Comparison of ENCODE assay signal across 19 cellular contexts in genomic region chr2:33077316-33077715, GRCh38.
DNase-seq lines count a peak whose midpoint lies in the region; ATAC-seq and TF ChIP-seq lines count a peak whose summit lies in the region.
"Had no signal": no experiment of that assay in that cellular context is flagged by ENCODE, and none has a peak within 500 bp of the region (broad histone marks: within the 10 kb centered on the region; RNA-seq: fewer than 3 reads in every experiment).

No MANE protein-coding gene starts in this region.

- in situ Hi-C loops in mammary epithelial cell (cut with MboI; ENCODE audit: low sequenced_read_pairs in 2 of 2) (no loop called here), transverse colon (cut with MboI; ENCODE audit: low pct_ligation_motif_present in 1 of 4, low pct_unique_long_range_greater_than_20kb in 1 of 4, low sequenced_read_pairs in 3 of 4) (no loop called here)

- H3K4me2 ChIP-seq in mammary epithelial cell (ENCODE audit: insufficient read depth, low read depth, low read length) (no peak overlapping the region), OCI-LY1 (ENCODE audit: low read length) (peak overlapping the region; percentile 51), smooth muscle cell (no peak overlapping the region)
- H3K4me2 ChIP-seq: A549, BLaER1 had no signal

- H3K27me3 ChIP-seq in mammary epithelial cell (ENCODE audit: insufficient read depth, low read length) (no peaks in the 10 kb centered on the region), breast epithelium (no peaks in the 10 kb centered on the region), OCI-LY1 (ENCODE audit: insufficient read depth, low read length) (no peaks in the 10 kb centered on the region), thoracic aorta (replicated peaks; ENCODE audit: insufficient read depth) (no peaks in the 10 kb centered on the region), smooth muscle cell (ENCODE audit: low read depth) (no peaks in the 10 kb centered on the region), transverse colon (no peaks in the 10 kb centered on the region)
- H3K27me3 ChIP-seq: BLaER1 had no signal

- WGBS in mammary epithelial cell (ENCODE audit: low coverage, missing lambda C conversion rate): 63% methylated on average over 7 of the region's 7 CpGs
- WGBS in smooth muscle cell (ENCODE audit: low lambda C conversion rate): 76% methylated on average over 7 of the region's 7 CpGs
- 69 to 91% methylated on average over 4 to 7 of the region's 7 CpGs for WGBS in transverse colon (ENCODE audit: low coverage in 1 of 2), 2 donors

- no peaks in the 10 kb centered on the region for H3K9me2 ChIP-seq in OCI-LY1 (ENCODE audit: low read depth, low read length)

- H3K4me1 ChIP-seq in mammary epithelial cell (ENCODE audit: insufficient read depth, low read length) (peaks cover 5% of the 10 kb centered on the region), breast epithelium (no peaks in the 10 kb centered on the region), OCI-LY1 (ENCODE audit: insufficient read depth, low read length, severe bottlenecking) (peaks cover 99% of the 10 kb centered on the region), thoracic aorta (ENCODE audit: control insufficient read depth in 1 of 2, low read depth in 2 of 2) (peaks cover 8 to 63% of the 10 kb centered on the region in 2 donors), smooth muscle cell (ENCODE audit: low read depth) (no peaks in the 10 kb centered on the region), transverse colon (no peaks in the 10 kb centered on the region)
- H3K4me1 ChIP-seq: HAP-1 had no signal

- CTCF ChIA-PET in mammary epithelial cell (lab: Charles Lee; ENCODE audit: low non-redundant PET): no interaction called here

- peak overlapping the region; percentile 30 for H2AFZ ChIP-seq in mammary epithelial cell (ENCODE audit: low read depth, low read length)
- no peak overlapping the region for H2AFZ ChIP-seq in OCI-LY1 (ENCODE audit: low read length)
- no peak overlapping the region for H2AFZ ChIP-seq in smooth muscle cell (ENCODE audit: low read depth)
- H2AFZ ChIP-seq: GM23248 had no signal

- DNase-seq in mammary epithelial cell (no peak), breast epithelium (ENCODE audit: low spot score in 2 of 2) (no peak), left kidney (ENCODE audit: low read depth, low spot score) (peak; percentile 66), thoracic aorta (ENCODE audit: low spot score) (no peak), smooth muscle cell (lab: John Stamatoyannopoulos, UW; ENCODE audit: unreplicated experiment) (no peak), cerebellar cortex (ENCODE audit: low spot score) (no peak), transverse colon (no peak)
- DNase-seq: AML-193; CD4-positive, alpha-beta memory T cell; DMS79 treated with DMSO at 0.1 percent for 48 hours; EL; GM23248 had no signal

- H3K36me3 ChIP-seq in mammary epithelial cell (ENCODE audit: insufficient read depth, low read length) (no peaks in the 10 kb centered on the region), breast epithelium (no peaks in the 10 kb centered on the region), OCI-LY1 (ENCODE audit: insufficient read depth, low read length) (peaks cover 30% of the 10 kb centered on the region), thoracic aorta (no peaks in the 10 kb centered on the region), smooth muscle cell (ENCODE audit: low read depth) (no peaks in the 10 kb centered on the region), transverse colon (no peaks in the 10 kb centered on the region)
- H3K36me3 ChIP-seq: BLaER1, HAP-1 had no signal

- H3K4me3 ChIP-seq in mammary epithelial cell (replicated peaks in 1 of 3; ENCODE audit: insufficient read depth in 1 of 3, low read depth in 2 of 3, low read length in 3 of 3): no peak overlapping the region
- H3K4me3 ChIP-seq in breast epithelium: no peak overlapping the region
- peak overlapping the region; percentile 22 for H3K4me3 ChIP-seq in OCI-LY1 (ENCODE audit: low read depth, low read length, poor library complexity, severe bottlenecking)
- H3K4me3 ChIP-seq in thoracic aorta: no peak overlapping the region
- no peak overlapping the region for H3K4me3 ChIP-seq in smooth muscle cell
- H3K4me3 ChIP-seq in transverse colon: no peak overlapping the region
- H3K4me3 ChIP-seq: A549, BLaER1, GM12878, GM23248, HAP-1 had no signal

- dilution Hi-C loops in mammary epithelial cell (cut with HindIII; ENCODE audit: low sequenced_read_pairs): no loop called here

- H3K9ac ChIP-seq in mammary epithelial cell (ENCODE audit: insufficient read depth, low read length) (no peak overlapping the region), OCI-LY1 (ENCODE audit: low read length) (peak overlapping the region; percentile 40; the same call in 1 of the 2 replicates), smooth muscle cell (ENCODE audit: low read depth) (no peak overlapping the region)
- H3K9ac ChIP-seq: BLaER1, GM23248 had no signal

- BruUV-seq in mammary epithelial cell (replicated peaks; lab: Mats Ljungman, UMichigan): no TSS peak

- no peak for TF ChIP-seq CTCF in mammary epithelial cell (conservative IDR thresholded peaks at IDR 0.05 in 1 of 2, IDR thresholded peaks at IDR 0.05 in 1 of 2; ENCODE audit: extremely low read depth in 1 of 2, insufficient read depth in 1 of 2, low read depth in 1 of 2, low read length in 2 of 2)
- no peak for TF ChIP-seq CTCF in breast epithelium (IDR thresholded peaks at IDR 0.05)
- no peak for TF ChIP-seq CTCF in OCI-LY1 (IDR thresholded peaks at IDR 0.05; ENCODE audit: low read length)
- TF ChIP-seq CTCF in thoracic aorta (IDR thresholded peaks at IDR 0.05): no peak
- TF ChIP-seq CTCF in smooth muscle cell (IDR thresholded peaks at IDR 0.05; ENCODE audit: borderline replicate concordance, insufficient read depth, poor library complexity, severe bottlenecking): no peak
- TF ChIP-seq CTCF in transverse colon (IDR thresholded peaks at IDR 0.05): no peak

- H3K27ac ChIP-seq in mammary epithelial cell (ENCODE audit: insufficient read depth, low read depth, low read length) (no peak overlapping the region), breast epithelium (no peak overlapping the region), OCI-LY1 (ENCODE audit: low read depth, low read length, poor library complexity, severe bottlenecking) (peak overlapping the region; percentile 90), thoracic aorta (peak overlapping the region; percentile 31 to 56), smooth muscle cell (ENCODE audit: low read depth) (no peak overlapping the region), transverse colon (no peak overlapping the region)
- H3K27ac ChIP-seq: 22Rv1, A549, BLaER1, GM23248 had no signal

- H4K20me1 ChIP-seq in mammary epithelial cell (ENCODE audit: insufficient read depth, low read length) (no peaks in the 10 kb centered on the region), OCI-LY1 (ENCODE audit: insufficient read depth, low read length) (no peaks in the 10 kb centered on the region), smooth muscle cell (ENCODE audit: low read depth) (no peaks in the 10 kb centered on the region)
- H4K20me1 ChIP-seq: BLaER1 had no signal

- H3K9me3 ChIP-seq in mammary epithelial cell (replicated peaks; ENCODE audit: insufficient read depth, low read length): no peaks in the 10 kb centered on the region
- H3K9me3 ChIP-seq in breast epithelium: no peaks in the 10 kb centered on the region
- no peaks in the 10 kb centered on the region for H3K9me3 ChIP-seq in OCI-LY1 (ENCODE audit: low read length)
- H3K9me3 ChIP-seq in thoracic aorta: no peaks in the 10 kb centered on the region
- H3K9me3 ChIP-seq in smooth muscle cell (replicated peaks; ENCODE audit: low read depth): no peaks in the 10 kb centered on the region
- no peaks in the 10 kb centered on the region for H3K9me3 ChIP-seq in transverse colon
- H3K9me3 ChIP-seq: A549, HAP-1 had no signal

- intact Hi-C loops in mammary epithelial cell (cut with micrococcal nuclease) (no loop called here), breast epithelium (cut with DNase I; ENCODE audit: low total_unique reads) (no loop called here), transverse colon (cut with DNase I; ENCODE audit: low total_unique reads) (no loop called here)

- TF ChIP-seq POLR2A in breast epithelium (IDR thresholded peaks at IDR 0.05): no peak
- no peak for TF ChIP-seq POLR2A in transverse colon (IDR thresholded peaks at IDR 0.05)

- peaks cover 6% of the 10 kb centered on the region; the same call in 1 of the 2 replicates for H3F3A ChIP-seq in OCI-LY1 (ENCODE audit: insufficient read depth, low read length)
- H3F3A ChIP-seq in smooth muscle cell (ENCODE audit: low read depth): no peaks in the 10 kb centered on the region

- no peak for ATAC-seq in thoracic aorta (ENCODE audit: insufficient number of reproducible peaks, low FRiP score, low read depth)
- ATAC-seq: A549, GM12878, HepG2 had no signal

- no peaks in the 10 kb centered on the region for H3K79me2 ChIP-seq in mammary epithelial cell (ENCODE audit: insufficient read depth, low read length)
- H3K79me2 ChIP-seq in OCI-LY1 (ENCODE audit: insufficient read depth, low read length): peaks cover 10% of the 10 kb centered on the region; the same call in 1 of the 2 replicates
- no peaks in the 10 kb centered on the region for H3K79me2 ChIP-seq in smooth muscle cell (ENCODE audit: low read depth)

- TF ChIP-seq EP300 in transverse colon (IDR thresholded peaks at IDR 0.05; ENCODE audit: low read depth): no peak

Comparison
In these comparisons a context has a peak if more than half of its experiments do, and no peak if none do; other contexts are left out.
1. H3K27ac ChIP-seq: peak in OCI-LY1 (single experiment) and thoracic aorta (2 of 2); none in mammary epithelial cell (single experiment), breast epithelium (0 of 2), smooth muscle cell (single experiment) and transverse colon (0 of 4).